Comparison of ENCODE assay signal across 1 cellular context in genomic region chr13:77001540-77001939, GRCh38.
TF ChIP-seq lines count a peak whose summit lies in the region.

No MANE protein-coding gene starts in this region.

TF ChIP-seq in WTC11, 78 proteins besides CTCF, POLR2A, EP300 and RAD21 (continued from another document):
- TF ChIP-seq OVOL2 (CRISPR knock-in tag; IDR thresholded peaks at IDR 0.05; ENCODE audit: borderline replicate concordance) (no peak), ZNF121 (CRISPR knock-in tag; IDR thresholded peaks at IDR 0.05) (no peak), AFF4 (CRISPR knock-in tag; IDR thresholded peaks at IDR 0.05; ENCODE audit: borderline replicate concordance) (no peak), USF2 (CRISPR knock-in tag; IDR thresholded peaks at IDR 0.05) (no peak), ZBTB21 (CRISPR knock-in tag; IDR thresholded peaks at IDR 0.05; ENCODE audit: borderline replicate concordance) (no peak), SMAD3 (CRISPR knock-in tag; IDR thresholded peaks at IDR 0.05; ENCODE audit: borderline replicate concordance) (no peak), ZNF396 (CRISPR knock-in tag; IDR thresholded peaks at IDR 0.05; ENCODE audit: borderline replicate concordance) (no peak), ZNF138 (CRISPR knock-in tag; conservative IDR thresholded peaks at IDR 0.05) (no peak), FOXJ3 (CRISPR knock-in tag; IDR thresholded peaks at IDR 0.05; ENCODE audit: borderline replicate concordance) (no peak), ZNF532 (CRISPR knock-in tag; IDR thresholded peaks at IDR 0.05; ENCODE audit: borderline replicate concordance) (no peak), ATF3 (CRISPR knock-in tag; conservative IDR thresholded peaks at IDR 0.05) (no peak), NR2C2 (CRISPR knock-in tag; IDR thresholded peaks at IDR 0.05) (no peak), GRHL2 (CRISPR knock-in tag; IDR thresholded peaks at IDR 0.05; ENCODE audit: insufficient replicate concordance, severe bottlenecking) (no peak), PREB (CRISPR knock-in tag; IDR thresholded peaks at IDR 0.05; ENCODE audit: borderline replicate concordance) (no peak), HMGA2 (CRISPR knock-in tag; IDR thresholded peaks at IDR 0.05) (no peak), MYBL2 (CRISPR knock-in tag; IDR thresholded peaks at IDR 0.05) (no peak)
TF ChIP-seq in WTC11: peak in this region for 0.
